ENCODE assay signal across 1 cellular context in genomic region chr1:20717452-20718342, GRCh38.
TF ChIP-seq lines count a peak whose summit lies in the region.

Gene KIF17 (minus strand): TSS chr1:20718007. CDS start chr1:20717706, 301 bp downstream.

TF ChIP-seq in K562, 482 proteins besides CTCF, POLR2A, EP300 and RAD21 (continued from another document):
- TF ChIP-seq MNT (conservative IDR thresholded peaks at IDR 0.05) (peak in 1 of 2 experiments; percentile 10; a peak in 2 of 4 replicates), ARID3B (CRISPR knock-in tag; IDR thresholded peaks at IDR 0.05; ENCODE audit: borderline replicate concordance) (no peak), BMI1 (IDR thresholded peaks at IDR 0.05; ENCODE audit: low read length) (no peak), ZNF311 (CRISPR knock-in tag; IDR thresholded peaks at IDR 0.05) (no peak), ZNF431 (CRISPR knock-in tag; IDR thresholded peaks at IDR 0.05) (no peak), SREBF2 (CRISPR knock-in tag; IDR thresholded peaks at IDR 0.05) (no peak), TAF7 (tag; IDR thresholded peaks at IDR 0.05) (no peak), HDAC3 (IDR thresholded peaks at IDR 0.05; ENCODE audit: borderline replicate concordance, partially characterized antibody) (no peak), RBM14 (IDR thresholded peaks at IDR 0.05; ENCODE audit: borderline replicate concordance, insufficient read depth, low read depth, low read length) (0 out of 2 replicates have a peak, but pooled peaks have one; percentile 6), RBM25 (IDR thresholded peaks at IDR 0.05; ENCODE audit: low read depth, low read length, severe bottlenecking) (no peak), DMBX1 (CRISPR knock-in tag; IDR thresholded peaks at IDR 0.05; ENCODE audit: borderline replicate concordance) (no peak), HNRNPLL (IDR thresholded peaks at IDR 0.05; ENCODE audit: low read depth, low read length, poor library complexity, severe bottlenecking) (peak; percentile 43), DACH1 (IDR thresholded peaks at IDR 0.05; ENCODE audit: partially characterized antibody) (no peak), MTF1 (CRISPR knock-in tag; IDR thresholded peaks at IDR 0.05; ENCODE audit: borderline replicate concordance) (no peak), XRCC3 (IDR thresholded peaks at IDR 0.05) (no peak), ZNF165 (CRISPR knock-in tag; IDR thresholded peaks at IDR 0.05; ENCODE audit: borderline replicate concordance) (no peak), PHF8 (IDR thresholded peaks at IDR 0.05; ENCODE audit: borderline replicate concordance, low read length) (0 out of 2 replicates have a peak, but pooled peaks have one; percentile 9), CCNT2 (IDR thresholded peaks at IDR 0.05; ENCODE audit: borderline replicate concordance, extremely low read depth, insufficient read length, low read depth, low read length) (peak; percentile 20), ZNF253 (CRISPR knock-in tag; conservative IDR thresholded peaks at IDR 0.05) (no peak), BDP1 (IDR thresholded peaks at IDR 0.05; ENCODE audit: insufficient read depth, insufficient read length) (no peak), TBP (optimal IDR thresholded peaks at IDR 0.05; ENCODE audit: low read depth, low read length) (peak; percentile 19), DPF2 (IDR thresholded peaks at IDR 0.05) (no peak), NR1H2 (CRISPR knock-in tag; IDR thresholded peaks at IDR 0.05) (no peak), JUN (IDR thresholded peaks at IDR 0.05; ENCODE audit: borderline replicate concordance, low read depth, low read length) (no peak), JUN (CRISPR knock-in tag; IDR thresholded peaks at IDR 0.05; ENCODE audit: borderline replicate concordance) (0 out of 2 replicates have a peak, but pooled peaks have one; percentile 18), IFI16 (CRISPR knock-in tag; IDR thresholded peaks at IDR 0.05) (no peak), ZNF24 (IDR thresholded peaks at IDR 0.05) (no peak), GABPB2 (CRISPR knock-in tag; conservative IDR thresholded peaks at IDR 0.05) (no peak), ZBTB7A (IDR thresholded peaks at IDR 0.05; ENCODE audit: borderline replicate concordance, control insufficient read depth, low read depth, low read length) (peak; percentile 51; the same call in 1 of the 2 replicates), ETS2 (tag; IDR thresholded peaks at IDR 0.05; ENCODE audit: borderline replicate concordance, poor library complexity, severe bottlenecking) (no peak), TEAD1 (CRISPR knock-in tag; IDR thresholded peaks at IDR 0.05) (0 out of 4 replicates have a peak, but pooled peaks of 1 of the 2 experiments have one; percentile 19), ZKSCAN1 (IDR thresholded peaks at IDR 0.05; ENCODE audit: low read depth, low read length) (no peak), ZEB2 (IDR thresholded peaks at IDR 0.05) (no peak), ZNF507 (tag; conservative IDR thresholded peaks at IDR 0.05) (no peak), ZSCAN32 (CRISPR knock-in tag; IDR thresholded peaks at IDR 0.05) (no peak), KDM2B (CRISPR knock-in tag; IDR thresholded peaks at IDR 0.05) (peak; percentile 97), SAP30 (IDR thresholded peaks at IDR 0.05; ENCODE audit: borderline replicate concordance, insufficient read depth, low read depth, low read length, poor library complexity, severe bottlenecking) (peak; percentile 87), TEAD4 (IDR thresholded peaks at IDR 0.05; ENCODE audit: low read length) (no peak), TEAD4 (CRISPR knock-in tag; IDR thresholded peaks at IDR 0.05; ENCODE audit: borderline replicate concordance) (no peak), MED1 (CRISPR knock-in tag; IDR thresholded peaks at IDR 0.05; ENCODE audit: borderline replicate concordance) (no peak), NR2C2 (CRISPR knock-in tag; IDR thresholded peaks at IDR 0.05) (no peak), NR2C2 (tag; IDR thresholded peaks at IDR 0.05) (no peak), CREB3 (tag; conservative IDR thresholded peaks at IDR 0.05; ENCODE audit: low read depth) (no peak), OTX1 (CRISPR knock-in tag; IDR thresholded peaks at IDR 0.05) (no peak), L3MBTL2 (IDR thresholded peaks at IDR 0.05) (peak; percentile 95), CTBP1 (IDR thresholded peaks at IDR 0.05; ENCODE audit: borderline replicate concordance) (peak; percentile 24; the same call in 1 of the 2 replicates), NFYB (IDR thresholded peaks at IDR 0.05; ENCODE audit: extremely low read depth, insufficient read length) (no peak), GMEB1 (CRISPR knock-in tag; IDR thresholded peaks at IDR 0.05) (no peak), CREM (IDR thresholded peaks at IDR 0.05; ENCODE audit: low read depth) (peak; percentile 74), ZNF175 (CRISPR knock-in tag; IDR thresholded peaks at IDR 0.05; ENCODE audit: low read depth) (no peak), RFX1 (IDR thresholded peaks at IDR 0.05) (peak; percentile 78), CEBPB (tag; IDR thresholded peaks at IDR 0.05) (no peak), THRAP3 (IDR thresholded peaks at IDR 0.05; ENCODE audit: borderline replicate concordance) (no peak), E2F6 (IDR thresholded peaks at IDR 0.05; ENCODE audit: borderline replicate concordance in 1 of 2, extremely low read depth in 1 of 2, insufficient read depth in 1 of 2, insufficient read length in 1 of 2, low read depth in 1 of 2, low read length in 1 of 2, poor library complexity in 1 of 2, severe bottlenecking in 1 of 2) (peak; percentile 86 to 91), HINFP (tag; conservative IDR thresholded peaks at IDR 0.05; ENCODE audit: low read depth) (peak; percentile 89)
